Comparison of ENCODE assay signal across 1 cellular context in genomic region chr12:82855872-82856271, GRCh38.
TF ChIP-seq lines count a peak whose summit lies in the region.

No MANE protein-coding gene starts in this region.

TF ChIP-seq in HepG2, 621 proteins besides CTCF, POLR2A, EP300 and RAD21 (continued from another document):
- TF ChIP-seq, protein P1, sequence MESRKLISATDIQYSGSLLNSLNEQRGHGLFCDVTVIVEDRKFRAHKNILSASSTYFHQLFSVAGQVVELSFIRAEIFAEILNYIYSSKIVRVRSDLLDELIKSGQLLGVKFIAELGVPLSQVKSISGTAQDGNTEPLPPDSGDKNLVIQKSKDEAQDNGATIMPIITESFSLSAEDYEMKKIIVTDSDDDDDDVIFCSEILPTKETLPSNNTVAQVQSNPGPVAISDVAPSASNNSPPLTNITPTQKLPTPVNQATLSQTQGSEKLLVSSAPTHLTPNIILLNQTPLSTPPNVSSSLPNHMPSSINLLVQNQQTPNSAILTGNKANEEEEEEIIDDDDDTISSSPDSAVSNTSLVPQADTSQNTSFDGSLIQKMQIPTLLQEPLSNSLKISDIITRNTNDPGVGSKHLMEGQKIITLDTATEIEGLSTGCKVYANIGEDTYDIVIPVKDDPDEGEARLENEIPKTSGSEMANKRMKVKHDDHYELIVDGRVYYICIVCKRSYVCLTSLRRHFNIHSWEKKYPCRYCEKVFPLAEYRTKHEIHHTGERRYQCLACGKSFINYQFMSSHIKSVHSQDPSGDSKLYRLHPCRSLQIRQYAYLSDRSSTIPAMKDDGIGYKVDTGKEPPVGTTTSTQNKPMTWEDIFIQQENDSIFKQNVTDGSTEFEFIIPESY (CRISPR knock-in tag; IDR thresholded peaks at IDR 0.05): no peak
